ENCODE assay signal across 13 cellular contexts in the genomic region with DNA sequence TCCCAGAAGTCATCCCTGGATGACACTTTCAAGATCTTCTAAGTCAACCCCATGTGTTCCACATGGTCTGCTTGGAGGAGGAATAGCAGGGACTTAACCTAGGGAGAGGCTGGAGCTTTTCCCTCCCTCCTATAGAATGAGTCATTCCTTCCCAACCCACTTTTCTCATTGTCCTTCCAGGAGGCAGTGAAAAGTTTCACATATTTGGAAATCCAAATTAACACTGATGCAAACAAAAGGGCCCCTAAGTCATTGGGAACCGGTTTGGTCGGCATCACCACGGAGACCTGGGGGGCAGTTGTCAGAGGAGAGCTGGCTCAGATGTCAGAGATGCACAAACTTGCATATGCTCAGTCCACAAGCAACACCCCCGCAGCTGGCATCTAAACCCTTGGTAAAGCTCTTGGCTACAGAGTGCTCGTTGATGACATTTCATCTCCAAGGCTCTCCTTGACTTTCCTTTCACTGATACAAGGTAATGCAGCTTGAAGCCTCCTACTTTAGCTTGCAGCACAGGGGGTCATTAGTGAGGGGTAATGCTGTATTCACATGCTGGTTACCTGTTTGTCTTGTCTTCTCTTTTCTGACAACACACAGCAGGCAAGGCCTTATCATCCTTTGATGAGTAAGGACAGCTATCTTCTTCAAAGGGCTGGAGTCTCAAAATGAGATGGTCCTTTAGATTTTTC. TPM values are rescaled to one million over a fixed set of nuclear protein-coding genes. Genes with fewer than 3 reads are reported as not detected.
DNase-seq lines count a peak whose midpoint lies in the region; ATAC-seq and TF ChIP-seq lines count a peak whose summit lies in the region.
"Had no signal": no experiment of that assay in that cellular context is flagged by ENCODE, and none has a peak within 500 bp of the region (broad histone marks: within the 10 kb centered on the region; RNA-seq: fewer than 3 reads in every experiment).

No MANE protein-coding gene starts in this region.

- H3K9ac ChIP-seq in HUES64 (ENCODE audit: low read depth, low read length) (peak overlapping the region; percentile 30; the same call in 1 of the 2 replicates), mammary epithelial cell (ENCODE audit: insufficient read depth, low read length) (no peak overlapping the region)

- 18% methylated on average over 5 of the region's 5 CpGs for WGBS in HUES64
- WGBS in mammary epithelial cell (ENCODE audit: low coverage, missing lambda C conversion rate) = 0% methylated on average over 5 of the region's 5 CpGs

- peak overlapping the region; percentile 34 for H3K4me2 ChIP-seq in mammary epithelial cell (ENCODE audit: insufficient read depth, low read depth, low read length)

- H3K27ac ChIP-seq in HUES64 (ENCODE audit: low read depth, low read length) = no peak overlapping the region
- H3K27ac ChIP-seq in mammary epithelial cell (ENCODE audit: insufficient read depth, low read depth, low read length) = no peak overlapping the region
- H3K27ac ChIP-seq in vagina = no peak overlapping the region

- CTCF ChIA-PET in mammary epithelial cell (lab: Charles Lee; ENCODE audit: low non-redundant PET) = no interaction called here

- H2AFZ ChIP-seq in mammary epithelial cell (ENCODE audit: low read depth, low read length) = peak overlapping the region; percentile 28

- H3K9me3 ChIP-seq in HUES64 (ENCODE audit: insufficient read depth, low read depth, low read length) (no peaks in the 10 kb centered on the region), mammary epithelial cell (replicated peaks; ENCODE audit: insufficient read depth, low read length) (no peaks in the 10 kb centered on the region), vagina (no peaks in the 10 kb centered on the region), T-helper 17 cell (ENCODE audit: control insufficient read depth, low read length, poor library complexity, severe bottlenecking) (no peaks in the 10 kb centered on the region)

- dilution Hi-C loops in mammary epithelial cell (cut with HindIII; ENCODE audit: low sequenced_read_pairs) = no loop called here

- H3K4me3 ChIP-seq in HUES64 (ENCODE audit: low read length) = peak overlapping the region; percentile 10; the same call in 1 of the 2 replicates
- H3K4me3 ChIP-seq in mammary epithelial cell (replicated peaks in 1 of 3; ENCODE audit: insufficient read depth in 1 of 3, low read depth in 2 of 3, low read length in 3 of 3) = no peak overlapping the region
- no peak overlapping the region for H3K4me3 ChIP-seq in vagina

- DNase-seq in EH (ENCODE audit: low read depth) = peak; percentile 70
- DNase-seq in mammary epithelial cell = peak; percentile 84
- peak; percentile 19 for DNase-seq in left kidney (ENCODE audit: low read depth, low spot score)
- DNase-seq in vagina (ENCODE audit: extremely low spot score in 2 of 2) = no peak
- no peak for DNase-seq in T-helper 17 cell
- DNase-seq: activated CD4-positive, alpha-beta T cell treated with anti-CD3 and anti-CD28 coated beads for 4 hours; CD8-positive, alpha-beta T cell; central memory CD4-positive, alpha-beta T cell; NCI-H1092; nucleus accumbens had no signal

- TF ChIP-seq CTCF in mammary epithelial cell (conservative IDR thresholded peaks at IDR 0.05 in 1 of 2, IDR thresholded peaks at IDR 0.05 in 1 of 2; ENCODE audit: extremely low read depth in 1 of 2, insufficient read depth in 1 of 2, low read depth in 1 of 2, low read length in 2 of 2) = no peak
- TF ChIP-seq CTCF in vagina (IDR thresholded peaks at IDR 0.05) = no peak

- H3K27me3 ChIP-seq in HUES64 (ENCODE audit: insufficient read depth, low read length) = peaks cover 2% of the 10 kb centered on the region; the same call in 1 of the 2 replicates
- no peaks in the 10 kb centered on the region for H3K27me3 ChIP-seq in mammary epithelial cell (ENCODE audit: insufficient read depth, low read length)
- no peaks in the 10 kb centered on the region for H3K27me3 ChIP-seq in vagina

- peaks cover 7% of the 10 kb centered on the region for H3K36me3 Mint-ChIP-seq in T-helper 17 cell (ENCODE audit: low read depth)
- H3K36me3 Mint-ChIP-seq: CD8-positive, alpha-beta T cell had no signal

- no TSS peak for BruUV-seq in mammary epithelial cell (replicated peaks; lab: Mats Ljungman, UMichigan)

- H3K36me3 ChIP-seq in HUES64 (ENCODE audit: insufficient read depth, low read length) = no peaks in the 10 kb centered on the region
- no peaks in the 10 kb centered on the region for H3K36me3 ChIP-seq in mammary epithelial cell (ENCODE audit: insufficient read depth, low read length)
- no peaks in the 10 kb centered on the region for H3K36me3 ChIP-seq in vagina

- intact Hi-C loops in mammary epithelial cell (cut with micrococcal nuclease) = no loop called here
- intact Hi-C loops in vagina (cut with DNase I) = no loop called here

- TF ChIP-seq POLR2A in vagina (IDR thresholded peaks at IDR 0.05) = no peak

- peaks cover 21% of the 10 kb centered on the region for H3K4me1 ChIP-seq in HUES64 (ENCODE audit: insufficient read depth, low read length)
- peaks cover 21% of the 10 kb centered on the region for H3K4me1 ChIP-seq in mammary epithelial cell (ENCODE audit: insufficient read depth, low read length)
- H3K4me1 ChIP-seq in vagina = peaks cover 6% of the 10 kb centered on the region

- H3K79me2 ChIP-seq in mammary epithelial cell (ENCODE audit: insufficient read depth, low read length) = no peaks in the 10 kb centered on the region

- in situ Hi-C loops in mammary epithelial cell (cut with MboI; ENCODE audit: low sequenced_read_pairs in 2 of 2) = loop anchor here in 1 of 2 donors (5.0 kb wide), 1 partner anchor 179 kb away; no protein-coding TSS in a partner anchor

- peaks cover 2% of the 10 kb centered on the region for H3K4me1 Mint-ChIP-seq in T-helper 17 cell

- H3K4me3 Mint-ChIP-seq in T-helper 17 cell = no peak overlapping the region
- H3K4me3 Mint-ChIP-seq: CD8-positive, alpha-beta T cell had no signal

- no peak overlapping the region for H3K27ac Mint-ChIP-seq in T-helper 17 cell
- H3K27ac Mint-ChIP-seq: CD8-positive, alpha-beta T cell had no signal

- no peaks in the 10 kb centered on the region for H4K20me1 ChIP-seq in mammary epithelial cell (ENCODE audit: insufficient read depth, low read length)

- peaks cover 43% of the 10 kb centered on the region for H3K27me3 Mint-ChIP-seq in T-helper 17 cell

- no peak for ATAC-seq in HG02973 (IDR thresholded peaks at IDR 0.05; ENCODE audit: unreplicated experiment)
- no peak for ATAC-seq in GM18867 (IDR thresholded peaks at IDR 0.05; ENCODE audit: unreplicated experiment)
- ATAC-seq in T-helper 17 cell = no peak
- ATAC-seq: CD8-positive, alpha-beta T cell had no signal

RNA-seq across cellular contexts. Expression of a gene that starts 12.3 kb away (rescaled TPM):
- 34.0 TPM for polyA plus RNA-seq in HUES64 (2013, experiment 1 of 2)
- polyA plus RNA-seq in HUES64 (2013, experiment 2 of 2) = 34.5 TPM
- total RNA-seq in mammary epithelial cell (10 to 100 TPM; 39.5 to 47.7 TPM), vagina (4.4 TPM), T-helper 17 cell (10 to 100 TPM; 28.3 to 33.5 TPM)
- polyA plus RNA-seq in mammary epithelial cell = 44.9 TPM
- polyA minus RNA-seq in mammary epithelial cell = 20.7 TPM

Comparison
In these comparisons a context has a peak if more than half of its experiments do, and no peak if none do; other contexts are left out.
1. DNase-seq: peak in EH (single experiment), mammary epithelial cell (single experiment) and left kidney (single experiment); none in vagina (0 of 2) and T-helper 17 cell (0 of 3).